Comparison of ENCODE assay signal across 8 cellular contexts in genomic region chr6:293185-294174, GRCh38. TPM values are rescaled to one million over a fixed set of nuclear protein-coding genes. Genes with fewer than 3 reads are reported as not detected.
DNase-seq lines count a peak whose midpoint lies in the region; ATAC-seq, FAIRE-seq and TF ChIP-seq lines count a peak whose summit lies in the region.

No MANE protein-coding gene starts in this region.

- TSS peak; percentile 61 for BruUV-seq in Caco-2 (replicated peaks; lab: Mats Ljungman, UMichigan)

- POLR2A ChIA-PET in Caco-2 (lab: Charles Lee): interaction anchor here (0.6 to 0.7 kb wide), 4 partner anchors 10 to 112 kb away, joined by 3 to 7 read pairs (median 4); no protein-coding TSS in a partner anchor

- H3K4me3 Mint-ChIP-seq in Caco-2 (ENCODE audit: unreplicated experiment): peak overlapping the region; percentile 80

- H3K4me3 ChIP-seq in Caco-2 (ENCODE audit: low read depth, low read length) (peak overlapping the region; percentile 42), bronchial epithelial cell (ENCODE audit: low read depth, low read length) (peak overlapping the region; percentile 56)

- no peaks in the 10 kb centered on the region for H3K4me1 ChIP-seq in Caco-2

- no peaks in the 10 kb centered on the region for H3K36me3 Mint-ChIP-seq in Caco-2 (ENCODE audit: insufficient read depth, unreplicated experiment)

- peaks cover 13% of the 10 kb centered on the region for H3K4me1 Mint-ChIP-seq in Caco-2 (ENCODE audit: low read depth, unreplicated experiment)

- peak overlapping the region; percentile 70 for H3K27ac Mint-ChIP-seq in Caco-2 (ENCODE audit: unreplicated experiment)

- H3K9me3 ChIP-seq in Caco-2: no peaks in the 10 kb centered on the region

- CTCF ChIA-PET in Caco-2 (lab: Charles Lee): no interaction called here

- peaks cover 2% of the 10 kb centered on the region for H3K27me3 Mint-ChIP-seq in Caco-2 (ENCODE audit: insufficient read depth, unreplicated experiment)

- H3K27me3 ChIP-seq in Caco-2 (replicated peaks; ENCODE audit: control insufficient read depth, insufficient read depth, low read length): no peaks in the 10 kb centered on the region
- H3K27me3 ChIP-seq in bronchial epithelial cell (ENCODE audit: control insufficient read depth, insufficient read depth, low read length): no peaks in the 10 kb centered on the region

- intact Hi-C loops in Caco-2 (cut with micrococcal nuclease; ENCODE audit: unreplicated experiment): loop anchor here (2.0 to 5.0 kb wide), 2 partner anchors 39 to 105 kb away; no protein-coding TSS in a partner anchor

- ATAC-seq in GM21381 (IDR thresholded peaks at IDR 0.05; ENCODE audit: unreplicated experiment) (no peak), HG02610 (IDR thresholded peaks at IDR 0.05; ENCODE audit: unreplicated experiment) (no peak)

- no peak for FAIRE-seq in bronchial epithelial cell (lab: Jason Lieb, UNC)

- H3K9me3 Mint-ChIP-seq in Caco-2 (ENCODE audit: unreplicated experiment): no peaks in the 10 kb centered on the region

- TF ChIP-seq CTCF in Caco-2 (IDR thresholded peaks at IDR 0.05; ENCODE audit: insufficient read depth in 1 of 2, low read depth in 1 of 2, low read length in 1 of 2, severe bottlenecking in 1 of 2, unreplicated experiment in 1 of 2) (no peak), bronchial epithelial cell (IDR thresholded peaks at IDR 0.05; ENCODE audit: insufficient read depth, low read length, severe bottlenecking) (no peak)

- DNase-seq in Caco-2: peak in 1 of 2 experiments; percentile 18
- peak; percentile 81 for DNase-seq in RPMI8226
- peak; percentile 44 for DNase-seq in bronchial epithelial cell (ENCODE audit: low read depth)
- DNase-seq in lung microvascular endothelial cell (ENCODE audit: low read depth in 2 of 2): peak; percentile 43 to 56
- DNase-seq in stimulated activated CD8-positive, alpha-beta memory T cell treated with anti-CD3 and anti-CD28 coated beads, Interleukin-7, amount 100 ng/mL, for 48 hours (ENCODE audit: extremely low read depth in 1 of 2, low read depth in 1 of 2): peak; percentile 26 to 32
- DNase-seq in activated gamma-delta T cell treated with Interleukin-2 at 50 U/mL for 16 hours: no peak

- H3K36me3 ChIP-seq in Caco-2 (ENCODE audit: control insufficient read depth, insufficient read depth, low read length) (no peaks in the 10 kb centered on the region), bronchial epithelial cell (ENCODE audit: control insufficient read depth, insufficient read depth, low read length) (no peaks in the 10 kb centered on the region)

RNA-seq across cellular contexts. Expression of gene DUSP22, which starts 1.2 kb away (rescaled TPM):
- total RNA-seq in Caco-2 (2022) (17.5 and 18.6 TPM in 2 replicates), bronchial epithelial cell (33.7 and 42.0 TPM in 2 replicates), lung microvascular endothelial cell (23.8 and 28.2 TPM in 2 replicates)
